12 cellular contexts compared by ENCODE assay signal in the genomic region with DNA sequence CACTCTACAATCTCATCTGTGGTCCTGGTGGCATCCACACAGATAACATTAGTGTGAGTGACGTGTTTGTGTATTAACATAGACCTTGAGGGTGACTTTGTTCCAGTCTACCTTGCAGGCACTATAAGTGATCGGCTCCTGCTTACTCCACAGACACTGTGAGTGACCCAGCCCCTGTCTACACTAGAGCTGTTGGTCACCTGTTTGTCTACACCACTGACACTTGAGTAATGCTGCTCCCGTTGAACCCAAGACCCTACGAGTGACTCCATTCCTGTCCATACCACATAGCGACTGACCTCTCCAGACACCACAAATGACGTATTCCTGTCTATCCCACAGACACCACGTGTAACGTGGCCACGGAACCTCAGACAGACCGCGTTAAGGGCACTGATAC. TPM values are rescaled to one million over a fixed set of nuclear protein-coding genes. Genes with fewer than 3 reads are reported as not detected.
"Had no signal": no experiment of that assay in that cellular context is flagged by ENCODE, and none has a peak within 500 bp of the region (broad histone marks: within the 10 kb centered on the region; RNA-seq: fewer than 3 reads in every experiment).

No MANE protein-coding gene starts in this region.

RNA-seq across cellular contexts. Expression of a gene that starts 1.9 kb away (rescaled TPM):
- total RNA-seq: glomerular endothelial cell, lung microvascular endothelial cell had no signal

RNA-seq across cellular contexts. Expression of a gene that starts 10.5 kb away (rescaled TPM):
- total RNA-seq: gastrocnemius medialis, glomerular endothelial cell, lung microvascular endothelial cell, myocyte had no signal

RNA-seq across cellular contexts. Expression of a gene that starts 45.6 kb away (rescaled TPM):
- total RNA-seq: dermis blood vessel endothelial cell, endodermal cell, esophagus mucosa, glomerular endothelial cell, left lung, left ventricle myocardium superior, lower lobe of right lung, lung microvascular endothelial cell, mesenteric fat pad, myocyte had no signal
- polyA plus RNA-seq: keratinocyte had no signal
